Comparison of ENCODE assay signal across 1 cellular context in the genomic region with DNA sequence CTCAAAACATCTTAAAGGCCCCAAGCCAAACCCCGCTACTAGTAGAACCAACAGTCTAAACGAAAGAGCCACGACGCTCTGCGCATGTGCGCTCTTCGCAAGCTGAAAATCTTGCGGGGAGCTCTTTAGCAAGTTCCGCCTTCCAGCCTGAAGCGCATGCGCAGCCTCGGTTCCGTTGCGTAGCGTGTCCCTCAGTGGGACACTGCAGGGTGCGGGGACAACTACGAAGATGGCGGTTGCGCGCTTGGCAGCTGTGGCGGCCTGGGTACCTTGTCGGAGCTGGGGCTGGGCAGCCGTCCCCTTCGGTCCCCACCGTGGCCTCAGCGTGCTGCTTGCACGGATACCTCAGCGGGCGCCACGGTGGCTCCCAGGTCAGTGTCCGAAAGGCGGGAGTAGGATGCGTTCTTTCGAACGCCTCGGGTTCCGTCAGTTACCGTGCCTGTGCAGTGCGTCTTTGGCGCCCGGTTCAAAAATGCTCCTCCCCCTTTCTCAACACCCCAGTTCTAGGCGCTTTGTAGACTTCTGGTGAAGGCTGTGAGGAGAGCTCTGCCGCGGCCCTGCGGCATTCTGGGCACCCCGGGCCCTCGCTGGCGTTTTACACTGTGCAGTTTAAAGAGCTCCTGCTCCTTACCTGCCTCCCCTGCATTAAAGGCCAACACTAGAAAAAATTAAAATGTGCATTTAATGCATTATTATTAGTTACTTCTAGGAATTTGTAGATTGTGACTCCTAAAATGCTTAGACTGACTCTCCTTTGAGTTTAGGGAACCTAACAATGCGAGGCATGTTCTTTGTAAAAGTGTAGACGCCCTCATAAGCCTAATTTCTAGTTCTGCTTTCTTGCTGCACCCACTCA.
TF ChIP-seq lines count a peak whose summit lies in the region.

A gene (plus strand): TSS at position 194 of the 856 bp plus-strand sequence. CDS start 36 bp downstream, at position 230.

TF ChIP-seq in HepG2, 621 proteins besides CTCF, POLR2A, EP300 and RAD21 (continued from another document and continues in another):
- TF ChIP-seq, protein P1, sequence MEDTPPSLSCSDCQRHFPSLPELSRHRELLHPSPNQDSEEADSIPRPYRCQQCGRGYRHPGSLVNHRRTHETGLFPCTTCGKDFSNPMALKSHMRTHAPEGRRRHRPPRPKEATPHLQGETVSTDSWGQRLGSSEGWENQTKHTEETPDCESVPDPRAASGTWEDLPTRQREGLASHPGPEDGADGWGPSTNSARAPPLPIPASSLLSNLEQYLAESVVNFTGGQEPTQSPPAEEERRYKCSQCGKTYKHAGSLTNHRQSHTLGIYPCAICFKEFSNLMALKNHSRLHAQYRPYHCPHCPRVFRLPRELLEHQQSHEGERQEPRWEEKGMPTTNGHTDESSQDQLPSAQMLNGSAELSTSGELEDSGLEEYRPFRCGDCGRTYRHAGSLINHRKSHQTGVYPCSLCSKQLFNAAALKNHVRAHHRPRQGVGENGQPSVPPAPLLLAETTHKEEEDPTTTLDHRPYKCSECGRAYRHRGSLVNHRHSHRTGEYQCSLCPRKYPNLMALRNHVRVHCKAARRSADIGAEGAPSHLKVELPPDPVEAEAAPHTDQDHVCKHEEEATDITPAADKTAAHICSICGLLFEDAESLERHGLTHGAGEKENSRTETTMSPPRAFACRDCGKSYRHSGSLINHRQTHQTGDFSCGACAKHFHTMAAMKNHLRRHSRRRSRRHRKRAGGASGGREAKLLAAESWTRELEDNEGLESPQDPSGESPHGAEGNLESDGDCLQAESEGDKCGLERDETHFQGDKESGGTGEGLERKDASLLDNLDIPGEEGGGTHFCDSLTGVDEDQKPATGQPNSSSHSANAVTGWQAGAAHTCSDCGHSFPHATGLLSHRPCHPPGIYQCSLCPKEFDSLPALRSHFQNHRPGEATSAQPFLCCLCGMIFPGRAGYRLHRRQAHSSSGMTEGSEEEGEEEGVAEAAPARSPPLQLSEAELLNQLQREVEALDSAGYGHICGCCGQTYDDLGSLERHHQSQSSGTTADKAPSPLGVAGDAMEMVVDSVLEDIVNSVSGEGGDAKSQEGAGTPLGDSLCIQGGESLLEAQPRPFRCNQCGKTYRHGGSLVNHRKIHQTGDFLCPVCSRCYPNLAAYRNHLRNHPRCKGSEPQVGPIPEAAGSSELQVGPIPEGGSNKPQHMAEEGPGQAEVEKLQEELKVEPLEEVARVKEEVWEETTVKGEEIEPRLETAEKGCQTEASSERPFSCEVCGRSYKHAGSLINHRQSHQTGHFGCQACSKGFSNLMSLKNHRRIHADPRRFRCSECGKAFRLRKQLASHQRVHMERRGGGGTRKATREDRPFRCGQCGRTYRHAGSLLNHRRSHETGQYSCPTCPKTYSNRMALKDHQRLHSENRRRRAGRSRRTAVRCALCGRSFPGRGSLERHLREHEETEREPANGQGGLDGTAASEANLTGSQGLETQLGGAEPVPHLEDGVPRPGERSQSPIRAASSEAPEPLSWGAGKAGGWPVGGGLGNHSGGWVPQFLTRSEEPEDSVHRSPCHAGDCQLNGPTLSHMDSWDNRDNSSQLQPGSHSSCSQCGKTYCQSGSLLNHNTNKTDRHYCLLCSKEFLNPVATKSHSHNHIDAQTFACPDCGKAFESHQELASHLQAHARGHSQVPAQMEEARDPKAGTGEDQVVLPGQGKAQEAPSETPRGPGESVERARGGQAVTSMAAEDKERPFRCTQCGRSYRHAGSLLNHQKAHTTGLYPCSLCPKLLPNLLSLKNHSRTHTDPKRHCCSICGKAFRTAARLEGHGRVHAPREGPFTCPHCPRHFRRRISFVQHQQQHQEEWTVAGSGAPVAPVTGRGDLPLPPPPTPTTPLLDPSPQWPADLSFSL (CRISPR knock-in tag; IDR thresholded peaks at IDR 0.05), result peak; percentile 85
- TF ChIP-seq, protein P2, sequence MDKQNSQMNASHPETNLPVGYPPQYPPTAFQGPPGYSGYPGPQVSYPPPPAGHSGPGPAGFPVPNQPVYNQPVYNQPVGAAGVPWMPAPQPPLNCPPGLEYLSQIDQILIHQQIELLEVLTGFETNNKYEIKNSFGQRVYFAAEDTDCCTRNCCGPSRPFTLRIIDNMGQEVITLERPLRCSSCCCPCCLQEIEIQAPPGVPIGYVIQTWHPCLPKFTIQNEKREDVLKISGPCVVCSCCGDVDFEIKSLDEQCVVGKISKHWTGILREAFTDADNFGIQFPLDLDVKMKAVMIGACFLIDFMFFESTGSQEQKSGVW (CRISPR knock-in tag; IDR thresholded peaks at IDR 0.05; ENCODE audit: borderline replicate concordance), result no peak
- TF ChIP-seq LCORL (IDR thresholded peaks at IDR 0.05) (no peak), LCORL (CRISPR knock-in tag; IDR thresholded peaks at IDR 0.05) (peak; percentile 63; the same call in 1 of the 2 replicates), ZNF552 (CRISPR knock-in tag; IDR thresholded peaks at IDR 0.05; ENCODE audit: borderline replicate concordance) (no peak), POLR2G (IDR thresholded peaks at IDR 0.05; ENCODE audit: low read depth, low read length) (peak; percentile 97), RORA (CRISPR knock-in tag; IDR thresholded peaks at IDR 0.05) (no peak), ZNF350 (CRISPR knock-in tag; IDR thresholded peaks at IDR 0.05; ENCODE audit: borderline replicate concordance, low read depth) (peak; percentile 93), ZNF781 (CRISPR knock-in tag; IDR thresholded peaks at IDR 0.05; ENCODE audit: borderline replicate concordance, not compliant biosample characterization) (peak; percentile 74), POGZ (CRISPR knock-in tag; IDR thresholded peaks at IDR 0.05) (peak; percentile 70), REL (CRISPR knock-in tag; conservative IDR thresholded peaks at IDR 0.05) (no peak), ZNF367 (CRISPR knock-in tag; IDR thresholded peaks at IDR 0.05; ENCODE audit: borderline replicate concordance) (0 out of 2 replicates have a peak, but pooled peaks have one; percentile 67), ZNF747 (CRISPR knock-in tag; IDR thresholded peaks at IDR 0.05; ENCODE audit: borderline replicate concordance) (peak; percentile 86; the same call in 1 of the 2 replicates), NR2F6 (IDR thresholded peaks at IDR 0.05) (no peak), NR2F6 (CRISPR knock-in tag; IDR thresholded peaks at IDR 0.05) (peak; percentile 9; the same call in 1 of the 2 replicates), ZNF343 (CRISPR knock-in tag; IDR thresholded peaks at IDR 0.05) (0 out of 2 replicates have a peak, but pooled peaks have one; percentile 66), PHF8 (CRISPR knock-in tag; IDR thresholded peaks at IDR 0.05) (peak; percentile 96), HOXA5 (CRISPR knock-in tag; IDR thresholded peaks at IDR 0.05) (peak; percentile 54; the same call in 1 of the 2 replicates), ZFP1 (CRISPR knock-in tag; IDR thresholded peaks at IDR 0.05) (no peak), HNRNPL (IDR thresholded peaks at IDR 0.05; ENCODE audit: low read depth, low read length) (0 out of 2 replicates have a peak, but pooled peaks have one; percentile 28), GATA4 (IDR thresholded peaks at IDR 0.05; ENCODE audit: borderline replicate concordance, low read depth) (peak; percentile 80; the same call in 1 of the 2 replicates), GABPB1 (CRISPR knock-in tag; IDR thresholded peaks at IDR 0.05) (peak; percentile 82), HES4 (CRISPR knock-in tag; IDR thresholded peaks at IDR 0.05; ENCODE audit: borderline replicate concordance) (peak; percentile 83)
- TF ChIP-seq, protein P3, sequence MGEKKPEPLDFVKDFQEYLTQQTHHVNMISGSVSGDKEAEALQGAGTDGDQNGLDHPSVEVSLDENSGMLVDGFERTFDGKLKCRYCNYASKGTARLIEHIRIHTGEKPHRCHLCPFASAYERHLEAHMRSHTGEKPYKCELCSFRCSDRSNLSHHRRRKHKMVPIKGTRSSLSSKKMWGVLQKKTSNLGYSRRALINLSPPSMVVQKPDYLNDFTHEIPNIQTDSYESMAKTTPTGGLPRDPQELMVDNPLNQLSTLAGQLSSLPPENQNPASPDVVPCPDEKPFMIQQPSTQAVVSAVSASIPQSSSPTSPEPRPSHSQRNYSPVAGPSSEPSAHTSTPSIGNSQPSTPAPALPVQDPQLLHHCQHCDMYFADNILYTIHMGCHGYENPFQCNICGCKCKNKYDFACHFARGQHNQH (CRISPR knock-in tag; IDR thresholded peaks at IDR 0.05), result peak; percentile 74
- TF ChIP-seq, protein P4, sequence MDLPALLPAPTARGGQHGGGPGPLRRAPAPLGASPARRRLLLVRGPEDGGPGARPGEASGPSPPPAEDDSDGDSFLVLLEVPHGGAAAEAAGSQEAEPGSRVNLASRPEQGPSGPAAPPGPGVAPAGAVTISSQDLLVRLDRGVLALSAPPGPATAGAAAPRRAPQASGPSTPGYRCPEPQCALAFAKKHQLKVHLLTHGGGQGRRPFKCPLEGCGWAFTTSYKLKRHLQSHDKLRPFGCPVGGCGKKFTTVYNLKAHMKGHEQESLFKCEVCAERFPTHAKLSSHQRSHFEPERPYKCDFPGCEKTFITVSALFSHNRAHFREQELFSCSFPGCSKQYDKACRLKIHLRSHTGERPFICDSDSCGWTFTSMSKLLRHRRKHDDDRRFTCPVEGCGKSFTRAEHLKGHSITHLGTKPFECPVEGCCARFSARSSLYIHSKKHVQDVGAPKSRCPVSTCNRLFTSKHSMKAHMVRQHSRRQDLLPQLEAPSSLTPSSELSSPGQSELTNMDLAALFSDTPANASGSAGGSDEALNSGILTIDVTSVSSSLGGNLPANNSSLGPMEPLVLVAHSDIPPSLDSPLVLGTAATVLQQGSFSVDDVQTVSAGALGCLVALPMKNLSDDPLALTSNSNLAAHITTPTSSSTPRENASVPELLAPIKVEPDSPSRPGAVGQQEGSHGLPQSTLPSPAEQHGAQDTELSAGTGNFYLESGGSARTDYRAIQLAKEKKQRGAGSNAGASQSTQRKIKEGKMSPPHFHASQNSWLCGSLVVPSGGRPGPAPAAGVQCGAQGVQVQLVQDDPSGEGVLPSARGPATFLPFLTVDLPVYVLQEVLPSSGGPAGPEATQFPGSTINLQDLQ (CRISPR knock-in tag; IDR thresholded peaks at IDR 0.05), result no peak
- TF ChIP-seq, protein P5, sequence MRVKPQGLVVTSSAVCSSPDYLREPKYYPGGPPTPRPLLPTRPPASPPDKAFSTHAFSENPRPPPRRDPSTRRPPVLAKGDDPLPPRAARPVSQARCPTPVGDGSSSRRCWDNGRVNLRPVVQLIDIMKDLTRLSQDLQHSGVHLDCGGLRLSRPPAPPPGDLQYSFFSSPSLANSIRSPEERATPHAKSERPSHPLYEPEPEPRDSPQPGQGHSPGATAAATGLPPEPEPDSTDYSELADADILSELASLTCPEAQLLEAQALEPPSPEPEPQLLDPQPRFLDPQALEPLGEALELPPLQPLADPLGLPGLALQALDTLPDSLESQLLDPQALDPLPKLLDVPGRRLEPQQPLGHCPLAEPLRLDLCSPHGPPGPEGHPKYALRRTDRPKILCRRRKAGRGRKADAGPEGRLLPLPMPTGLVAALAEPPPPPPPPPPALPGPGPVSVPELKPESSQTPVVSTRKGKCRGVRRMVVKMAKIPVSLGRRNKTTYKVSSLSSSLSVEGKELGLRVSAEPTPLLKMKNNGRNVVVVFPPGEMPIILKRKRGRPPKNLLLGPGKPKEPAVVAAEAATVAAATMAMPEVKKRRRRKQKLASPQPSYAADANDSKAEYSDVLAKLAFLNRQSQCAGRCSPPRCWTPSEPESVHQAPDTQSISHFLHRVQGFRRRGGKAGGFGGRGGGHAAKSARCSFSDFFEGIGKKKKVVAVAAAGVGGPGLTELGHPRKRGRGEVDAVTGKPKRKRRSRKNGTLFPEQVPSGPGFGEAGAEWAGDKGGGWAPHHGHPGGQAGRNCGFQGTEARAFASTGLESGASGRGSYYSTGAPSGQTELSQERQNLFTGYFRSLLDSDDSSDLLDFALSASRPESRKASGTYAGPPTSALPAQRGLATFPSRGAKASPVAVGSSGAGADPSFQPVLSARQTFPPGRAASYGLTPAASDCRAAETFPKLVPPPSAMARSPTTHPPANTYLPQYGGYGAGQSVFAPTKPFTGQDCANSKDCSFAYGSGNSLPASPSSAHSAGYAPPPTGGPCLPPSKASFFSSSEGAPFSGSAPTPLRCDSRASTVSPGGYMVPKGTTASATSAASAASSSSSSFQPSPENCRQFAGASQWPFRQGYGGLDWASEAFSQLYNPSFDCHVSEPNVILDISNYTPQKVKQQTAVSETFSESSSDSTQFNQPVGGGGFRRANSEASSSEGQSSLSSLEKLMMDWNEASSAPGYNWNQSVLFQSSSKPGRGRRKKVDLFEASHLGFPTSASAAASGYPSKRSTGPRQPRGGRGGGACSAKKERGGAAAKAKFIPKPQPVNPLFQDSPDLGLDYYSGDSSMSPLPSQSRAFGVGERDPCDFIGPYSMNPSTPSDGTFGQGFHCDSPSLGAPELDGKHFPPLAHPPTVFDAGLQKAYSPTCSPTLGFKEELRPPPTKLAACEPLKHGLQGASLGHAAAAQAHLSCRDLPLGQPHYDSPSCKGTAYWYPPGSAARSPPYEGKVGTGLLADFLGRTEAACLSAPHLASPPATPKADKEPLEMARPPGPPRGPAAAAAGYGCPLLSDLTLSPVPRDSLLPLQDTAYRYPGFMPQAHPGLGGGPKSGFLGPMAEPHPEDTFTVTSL (CRISPR knock-in tag; IDR thresholded peaks at IDR 0.05; ENCODE audit: borderline replicate concordance), result no peak; the same call in 1 of the 2 replicates
- TF ChIP-seq, protein P6, sequence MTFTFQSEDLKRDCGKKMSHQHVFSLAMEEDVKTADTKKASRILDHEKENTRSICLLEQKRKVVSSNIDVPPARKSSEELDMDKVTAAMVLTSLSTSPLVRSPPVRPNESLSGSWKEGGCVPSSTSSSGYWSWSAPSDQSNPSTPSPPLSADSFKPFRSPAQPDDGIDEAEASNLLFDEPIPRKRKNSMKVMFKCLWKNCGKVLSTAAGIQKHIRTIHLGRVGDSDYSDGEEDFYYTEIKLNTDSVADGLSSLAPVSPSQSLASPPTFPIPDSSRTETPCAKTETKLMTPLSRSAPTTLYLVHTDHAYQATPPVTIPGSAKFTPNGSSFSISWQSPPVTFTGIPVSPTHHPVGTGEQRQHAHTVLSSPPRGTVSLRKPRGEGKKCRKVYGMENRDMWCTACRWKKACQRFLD (CRISPR knock-in tag; IDR thresholded peaks at IDR 0.05; ENCODE audit: borderline replicate concordance), result peak; percentile 89; the same call in 1 of the 2 replicates
- TF ChIP-seq, protein P7, sequence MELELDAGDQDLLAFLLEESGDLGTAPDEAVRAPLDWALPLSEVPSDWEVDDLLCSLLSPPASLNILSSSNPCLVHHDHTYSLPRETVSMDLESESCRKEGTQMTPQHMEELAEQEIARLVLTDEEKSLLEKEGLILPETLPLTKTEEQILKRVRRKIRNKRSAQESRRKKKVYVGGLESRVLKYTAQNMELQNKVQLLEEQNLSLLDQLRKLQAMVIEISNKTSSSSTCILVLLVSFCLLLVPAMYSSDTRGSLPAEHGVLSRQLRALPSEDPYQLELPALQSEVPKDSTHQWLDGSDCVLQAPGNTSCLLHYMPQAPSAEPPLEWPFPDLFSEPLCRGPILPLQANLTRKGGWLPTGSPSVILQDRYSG (CRISPR knock-in tag; IDR thresholded peaks at IDR 0.05), result 0 out of 2 replicates have a peak, but pooled peaks have one; percentile 78
- TF ChIP-seq, protein P8, sequence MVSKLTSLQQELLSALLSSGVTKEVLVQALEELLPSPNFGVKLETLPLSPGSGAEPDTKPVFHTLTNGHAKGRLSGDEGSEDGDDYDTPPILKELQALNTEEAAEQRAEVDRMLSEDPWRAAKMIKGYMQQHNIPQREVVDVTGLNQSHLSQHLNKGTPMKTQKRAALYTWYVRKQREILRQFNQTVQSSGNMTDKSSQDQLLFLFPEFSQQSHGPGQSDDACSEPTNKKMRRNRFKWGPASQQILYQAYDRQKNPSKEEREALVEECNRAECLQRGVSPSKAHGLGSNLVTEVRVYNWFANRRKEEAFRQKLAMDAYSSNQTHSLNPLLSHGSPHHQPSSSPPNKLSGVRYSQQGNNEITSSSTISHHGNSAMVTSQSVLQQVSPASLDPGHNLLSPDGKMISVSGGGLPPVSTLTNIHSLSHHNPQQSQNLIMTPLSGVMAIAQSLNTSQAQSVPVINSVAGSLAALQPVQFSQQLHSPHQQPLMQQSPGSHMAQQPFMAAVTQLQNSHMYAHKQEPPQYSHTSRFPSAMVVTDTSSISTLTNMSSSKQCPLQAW (CRISPR knock-in tag; IDR thresholded peaks at IDR 0.05), result peak; percentile 74; the same call in 1 of the 2 replicates
